18 cellular contexts compared by ENCODE assay signal in the genomic region with DNA sequence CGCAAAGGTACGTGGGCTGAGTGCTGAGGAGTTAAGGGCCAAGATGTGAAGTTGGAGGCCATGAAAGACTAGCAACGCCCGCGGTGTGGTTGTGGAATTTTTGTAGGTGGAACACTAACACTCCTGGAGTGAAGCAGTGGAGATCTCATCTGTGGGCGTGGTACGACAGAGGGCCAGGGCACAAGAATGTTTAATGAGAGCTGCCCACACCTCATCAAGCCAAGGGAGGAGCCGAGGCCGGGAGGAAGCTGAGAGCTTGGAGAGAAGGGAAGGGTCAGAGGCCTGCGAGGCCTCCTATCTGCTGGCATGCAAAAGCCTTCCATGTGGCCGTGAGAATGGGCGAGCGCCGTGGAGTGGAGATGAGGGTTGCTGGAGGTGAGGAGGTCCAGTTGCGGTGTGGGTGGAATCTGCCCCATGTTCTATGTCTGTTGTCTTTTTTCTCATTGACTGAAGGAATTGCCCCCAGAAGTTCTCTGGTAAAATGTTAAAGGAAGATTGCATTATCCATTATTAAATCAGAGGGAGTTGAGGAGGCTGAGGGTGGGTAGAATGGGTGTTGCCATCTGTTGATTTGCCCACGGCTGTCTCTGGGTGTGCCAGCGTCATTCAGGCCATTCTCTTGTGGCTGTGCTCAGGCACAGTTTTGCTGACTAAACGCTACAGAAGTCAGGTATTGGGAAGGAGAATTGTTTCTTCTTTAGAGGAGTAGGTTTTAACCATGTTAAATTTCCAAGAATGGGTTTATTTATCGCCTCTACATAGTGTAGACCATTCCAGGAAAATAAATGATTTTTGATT. TPM values are rescaled to one million over a fixed set of nuclear protein-coding genes. Genes with fewer than 3 reads are reported as not detected.
DNase-seq lines count a peak whose midpoint lies in the region; ATAC-seq and TF ChIP-seq lines count a peak whose summit lies in the region.
"Had no signal": no experiment of that assay in that cellular context is flagged by ENCODE, and none has a peak within 500 bp of the region (broad histone marks: within the 10 kb centered on the region; RNA-seq: fewer than 3 reads in every experiment).

No MANE protein-coding gene starts in this region.

- TF ChIP-seq POLR2A in GM18505 (IDR thresholded peaks at IDR 0.05; ENCODE audit: borderline replicate concordance, extremely low read depth, insufficient read depth, insufficient read length): peak; percentile 28
- no peak for TF ChIP-seq POLR2A in lower leg skin (IDR thresholded peaks at IDR 0.05)

- no peak for TF ChIP-seq CTCF in omental fat pad (IDR thresholded peaks at IDR 0.05)
- no peak for TF ChIP-seq CTCF in lower leg skin (IDR thresholded peaks at IDR 0.05)

- intact Hi-C loops in left colon (cut with DNase I, micrococcal nuclease) (loop anchor here in 1 of 2 donors (5.0 to 10.0 kb wide), 2 partner anchors 56 to 153 kb away; no protein-coding TSS in a partner anchor), lower leg skin (cut with DNase I; ENCODE audit: low total_unique reads) (no loop called here)

- no peak for ATAC-seq in GM18505 (IDR thresholded peaks at IDR 0.05; ENCODE audit: unreplicated experiment)
- peak; percentile 58 for ATAC-seq in left colon
- ATAC-seq in omental fat pad (ENCODE audit: low FRiP score): peak; percentile 52

- WGBS in lower leg skin, 2 donors: 82 to 84% methylated on average over 19 of the region's 19 CpGs

- no peak overlapping the region for H3K4me3 ChIP-seq in lower leg skin (ENCODE audit: low read depth, poor library complexity, severe bottlenecking)
- H3K4me3 ChIP-seq: Peyer's patch had no signal

- peak; percentile 47 for DNase-seq in LoVo (ENCODE audit: low spot score)
- no peak for DNase-seq in left colon
- no peak for DNase-seq in omental fat pad (ENCODE audit: low spot score)
- DNase-seq in stimulated activated CD4-positive, alpha-beta T cell treated with anti-CD3 and anti-CD28 coated beads, Interleukin-4, amount 100 ng/mL, for 4 hours: no peak
- DNase-seq in SW 1271 (lab: John Stamatoyannopoulos, UW): no peak
- DNase-seq in lower leg skin (ENCODE audit: low spot score in 2 of 2): no peak
- no peak for DNase-seq in GM03348 (ENCODE audit: low spot score)
- DNase-seq: AML-193, Caco-2, EL, HFFc6, Karpas-422, NCI-H1105, NCI-H1694, NCI-H524 treated with DMSO at 0.1 percent for 48 hours, Peyer's patch, SHP77 had no signal

RNA-seq across cellular contexts. Expression of gene SNX25, which starts 19.8 kb away (rescaled TPM):
- 10 to 100 TPM; 10.6 to 24.2 TPM for total RNA-seq in left colon
- 10 to 100 TPM; 16.0 to 22.5 (median 21.9) TPM for total RNA-seq in omental fat pad
- 10 to 100 TPM; 13.4 to 18.3 (median 15.6) TPM for total RNA-seq in lower leg skin

RNA-seq across cellular contexts. Expression of gene CFAP97, which starts 25.4 kb away (rescaled TPM):
- total RNA-seq in left colon (10 to 100 TPM; 13.9 to 14.0 TPM), omental fat pad (10 to 100 TPM; 27.7 to 34.7 (median 32.0) TPM), lower leg skin (10 to 100 TPM; 20.0 to 28.3 (median 26.0) TPM)
